11 cellular contexts compared by ENCODE assay signal in genomic region chr3:11238880-11239279, GRCh38. TPM values are rescaled to one million over a fixed set of nuclear protein-coding genes. Genes with fewer than 3 reads are reported as not detected.
DNase-seq lines count a peak whose midpoint lies in the region; ATAC-seq and TF ChIP-seq lines count a peak whose summit lies in the region.
"Had no signal": no experiment of that assay in that cellular context is flagged by ENCODE, and none has a peak within 500 bp of the region (broad histone marks: within the 10 kb centered on the region; RNA-seq: fewer than 3 reads in every experiment).

No MANE protein-coding gene starts in this region.

- H3K27me3 ChIP-seq in hepatocyte (no peaks in the 10 kb centered on the region), mesendoderm (ENCODE audit: insufficient read depth, low read length, poor library complexity) (no peaks in the 10 kb centered on the region), spleen (replicated peaks in 1 of 7) (peaks cover 0 to 22% (median 0%) of the 10 kb centered on the region in 7 donors)

- WGBS in hepatocyte (ENCODE audit: low lambda C conversion rate, missing lambda C conversion rate): 83% methylated on average over 1 of the region's 1 CpG
- no CpG with 5 or more reads among the region's 1 CpG for WGBS in mesendoderm (ENCODE audit: extremely low coverage, insufficient coverage, low lambda C conversion rate)
- WGBS in spleen, 5 donors: 55 to 79% (median 68%) methylated on average over 1 of the region's 1 CpG

- peaks cover 51% of the 10 kb centered on the region for H3K4me1 Mint-ChIP-seq in activated naive CD8-positive, alpha-beta T cell treated with anti-CD3 and anti-CD28 coated beads, Interleukin-2, amount 50 U/mL, for 24 hours

- H3K36me3 Mint-ChIP-seq in activated naive CD8-positive, alpha-beta T cell treated with anti-CD3 and anti-CD28 coated beads, Interleukin-2, amount 50 U/mL, for 24 hours (ENCODE audit: low read depth): peaks cover 9% of the 10 kb centered on the region

- H3K9me3 Mint-ChIP-seq in activated naive CD8-positive, alpha-beta T cell treated with anti-CD3 and anti-CD28 coated beads, Interleukin-2, amount 50 U/mL, for 24 hours: peaks cover 22% of the 10 kb centered on the region

- H3K27ac ChIP-seq in hepatocyte (peak overlapping the region; percentile 75), mesendoderm (ENCODE audit: low read depth, low read length) (no peak overlapping the region), spleen (no peak overlapping the region)

- H2AFZ ChIP-seq in hepatocyte: no peak overlapping the region

- H4K5ac ChIP-seq in mesendoderm (ENCODE audit: low read length): no peak overlapping the region

- no peak overlapping the region for H2BK15ac ChIP-seq in mesendoderm (replicated peaks; ENCODE audit: low read depth)

- H3K4me3 ChIP-seq in AG10803 (ENCODE audit: low read length) (no peak overlapping the region), hepatocyte (no peak overlapping the region), mesendoderm (ENCODE audit: low read length) (no peak overlapping the region), spleen (no peak overlapping the region)

- no peaks in the 10 kb centered on the region for H4K20me1 ChIP-seq in hepatocyte (ENCODE audit: insufficient read depth, poor library complexity, severe bottlenecking)

- TF ChIP-seq POLR2A in spleen (IDR thresholded peaks at IDR 0.05): no peak

- no peak overlapping the region for H4K8ac ChIP-seq in mesendoderm (ENCODE audit: low read depth, low read length)

- TF ChIP-seq CTCF in AG10803 (conservative IDR thresholded peaks at IDR 0.05; ENCODE audit: low read length) (no peak), hepatocyte (IDR thresholded peaks at IDR 0.05; ENCODE audit: poor library complexity) (no peak), spleen (IDR thresholded peaks at IDR 0.05 in 8 of 11, conservative IDR thresholded peaks at IDR 0.05 in 3 of 11) (no peak)

- no peak overlapping the region for H3K4ac ChIP-seq in mesendoderm (ENCODE audit: low read depth, low read length)

- no peak overlapping the region for H3K23ac ChIP-seq in mesendoderm (ENCODE audit: low read length)

- no peak overlapping the region for H2BK5ac ChIP-seq in mesendoderm (ENCODE audit: low read length)

- no peak overlapping the region for H2BK120ac ChIP-seq in mesendoderm (ENCODE audit: low read depth, low read length)

- H3K9me3 ChIP-seq in hepatocyte (ENCODE audit: low read depth) (no peaks in the 10 kb centered on the region), spleen (peaks cover 0 to 6% (median 2%) of the 10 kb centered on the region in 8 donors)

- H3K4me1 ChIP-seq in hepatocyte (ENCODE audit: insufficient read depth) (no peaks in the 10 kb centered on the region), mesendoderm (ENCODE audit: control insufficient read depth, low read depth, low read length) (no peaks in the 10 kb centered on the region), spleen (peaks cover 0 to 8% (median 2%) of the 10 kb centered on the region in 6 donors)

- H3K36me3 ChIP-seq in hepatocyte (replicated peaks; ENCODE audit: insufficient read depth, low read depth) (no peaks in the 10 kb centered on the region), mesendoderm (ENCODE audit: control insufficient read depth, insufficient read depth, low read length) (no peaks in the 10 kb centered on the region), spleen (no peaks in the 10 kb centered on the region)

- H3K18ac ChIP-seq in mesendoderm (ENCODE audit: low read length): no peak overlapping the region

- H3K79me2 ChIP-seq in hepatocyte: no peaks in the 10 kb centered on the region
- H3K79me2 ChIP-seq in mesendoderm (ENCODE audit: control insufficient read depth, insufficient read depth, low read length): no peaks in the 10 kb centered on the region

- DNase-seq in AG10803 (ENCODE audit: low read depth): peak; percentile 93
- peak; percentile 90 for DNase-seq in HS-5 (ENCODE audit: low read depth)
- no peak for DNase-seq in activated naive CD8-positive, alpha-beta T cell treated with anti-CD3 and anti-CD28 coated beads, Interleukin-2, amount 50 U/mL, for 24 hours
- no peak for DNase-seq in hepatocyte (ENCODE audit: low spot score)
- no peak for DNase-seq in mesendoderm
- no peak for DNase-seq in stimulated activated naive CD4-positive, alpha-beta T cell (lab: John Stamatoyannopoulos, UW)
- DNase-seq in spleen: no peak
- DNase-seq: activated CD8-positive, alpha-beta memory T cell treated with anti-CD3 and anti-CD28 coated beads, Interleukin-2, amount 50 U/mL, for 48 hours; DMS 273 treated with DMSO at 0.1 percent for 48 hours; nucleus accumbens had no signal

- H3K27ac Mint-ChIP-seq in activated naive CD8-positive, alpha-beta T cell treated with anti-CD3 and anti-CD28 coated beads, Interleukin-2, amount 50 U/mL, for 24 hours: peak overlapping the region; percentile 98

- H3K4me3 Mint-ChIP-seq in activated naive CD8-positive, alpha-beta T cell treated with anti-CD3 and anti-CD28 coated beads, Interleukin-2, amount 50 U/mL, for 24 hours: peak overlapping the region; percentile 59

- no peak overlapping the region for H3K9ac ChIP-seq in mesendoderm (ENCODE audit: low read length)

- H3K27me3 Mint-ChIP-seq in activated naive CD8-positive, alpha-beta T cell treated with anti-CD3 and anti-CD28 coated beads, Interleukin-2, amount 50 U/mL, for 24 hours: peaks cover 7% of the 10 kb centered on the region

- H3K79me1 ChIP-seq in mesendoderm (ENCODE audit: low read length): no peaks in the 10 kb centered on the region

- intact Hi-C loops in spleen (cut with DNase I; ENCODE audit: low total_unique reads): loop anchor here (5.0 to 10.0 kb wide), 2 partner anchors 98 to 416 kb away; no protein-coding TSS in a partner anchor

- no peak overlapping the region for H2AK5ac ChIP-seq in mesendoderm (ENCODE audit: low read length)

- no peak overlapping the region for H3K56ac ChIP-seq in mesendoderm (ENCODE audit: low read length)

- ATAC-seq in activated naive CD8-positive, alpha-beta T cell treated with anti-CD3 and anti-CD28 coated beads, Interleukin-2, amount 50 U/mL, for 24 hours: peak; percentile 60
- no peak for ATAC-seq in GM21515 (IDR thresholded peaks at IDR 0.05; ENCODE audit: unreplicated experiment)

- H3K4me2 ChIP-seq in hepatocyte (no peak overlapping the region), mesendoderm (ENCODE audit: low read length) (no peak overlapping the region)

- no peaks in the 10 kb centered on the region for H3K9me2 ChIP-seq in hepatocyte (replicated peaks; ENCODE audit: insufficient read depth)

RNA-seq across cellular contexts. Expression of gene ATG7, which starts 33.3 kb away (rescaled TPM):
- total RNA-seq in hepatocyte (20.8 and 38.6 TPM in 2 replicates), spleen (100 to 1,000 TPM in 3 of 7 donors, 10 to 100 TPM in 4; 73.8 to 114 (median 81.8) TPM)
- polyA plus RNA-seq in hepatocyte (18.4 and 29.0 TPM in 2 replicates), spleen (10 to 100 TPM in 1 of 3 donors, 1 to 10 TPM in 2; 7.5 to 13.4 (median 8.6) TPM)
- 10.9 TPM for polyA plus RNA-seq in mesendoderm (2013, experiment 1 of 2)
- 11.5 TPM for polyA plus RNA-seq in mesendoderm (2013, experiment 2 of 2)

Comparison
In these comparisons a context has a peak if more than half of its experiments do, and no peak if none do; other contexts are left out.
1. DNase-seq: peak in AG10803 (single experiment) and HS-5 (single experiment); none in activated naive CD8-positive, alpha-beta T cell treated with anti-CD3 and anti-CD28 coated beads, Interleukin-2, amount 50 U/mL, for 24 hours (single experiment), hepatocyte (single experiment), mesendoderm (single experiment), stimulated activated naive CD4-positive, alpha-beta T cell (0 of 6) and spleen (single experiment).